Comparison of ENCODE assay signal across 8 cellular contexts in genomic region chr16:87950765-87951549, GRCh38. TPM values are rescaled to one million over a fixed set of nuclear protein-coding genes. Genes with fewer than 3 reads are reported as not detected.
DNase-seq lines count a peak whose midpoint lies in the region; ATAC-seq and TF ChIP-seq lines count a peak whose summit lies in the region.

Gene BANP (plus strand): TSS chr16:87951434. CDS start chr16:87975116, 23,682 bp downstream.

- peak within 1 kb of the TSS; percentile 88 for H3K27ac ChIP-seq in CD8-positive, alpha-beta T cell (ENCODE audit: low read depth, low read length)
- H3K27ac ChIP-seq in dorsolateral prefrontal cortex (peak within 1 kb of the TSS; percentile 89 to 100 (median 99)), liver (ENCODE audit: low read depth in 1 of 2, low read length in 2 of 2) (peak within 1 kb of the TSS; percentile 97 to 99)

- peak in 1 of 2 donors; percentile 44 for TF ChIP-seq RAD21 in liver (IDR thresholded peaks at IDR 0.05)

- peak within 1 kb of the TSS; percentile 98 for H3K4me3 ChIP-seq in CD8-positive, alpha-beta T cell (ENCODE audit: low read depth, low read length)
- peak within 1 kb of the TSS; percentile 78 to 100 (median 92) for H3K4me3 ChIP-seq in dorsolateral prefrontal cortex
- H3K4me3 ChIP-seq in liver (ENCODE audit: low read depth in 1 of 3, low read length in 3 of 3), result peak within 1 kb of the TSS; percentile 75 to 85 (median 76)

- H3K9me3 Mint-ChIP-seq in CD8-positive, alpha-beta T cell, result no peaks in the 10 kb centered on the region
- H3K9me3 Mint-ChIP-seq in activated CD4-positive, alpha-beta memory T cell treated with anti-CD3 and anti-CD28 coated beads for 36 hours, result no peaks in the 10 kb centered on the region

- TF ChIP-seq CTCF in CD8-positive, alpha-beta T cell (IDR thresholded peaks at IDR 0.05), result peak; percentile 41
- TF ChIP-seq CTCF in dorsolateral prefrontal cortex (IDR thresholded peaks at IDR 0.05 in 54 of 56, conservative IDR thresholded peaks at IDR 0.05 in 2 of 56; ENCODE audit: low read depth in 1 of 56, partially characterized antibody in 56 of 56), result peak in 44 of 56 donors; percentile 8 to 56 (median 33)
- peak; percentile 52 for TF ChIP-seq CTCF in liver (IDR thresholded peaks at IDR 0.05; ENCODE audit: low read depth, low read length, missing input control)

- H3K4me1 ChIP-seq in CD8-positive, alpha-beta T cell (ENCODE audit: insufficient read depth, low read length), result peaks cover 37% of the 10 kb centered on the region
- peaks cover 0 to 49% (median 37%) of the 10 kb centered on the region in 4 donors for H3K4me1 ChIP-seq in liver (ENCODE audit: control insufficient read depth in 4 of 4, insufficient read depth in 4 of 4, low read length in 3 of 4)

- no peaks in the 10 kb centered on the region for H3K27me3 ChIP-seq in CD8-positive, alpha-beta T cell (ENCODE audit: insufficient read depth, low read length)
- H3K27me3 ChIP-seq in dorsolateral prefrontal cortex (no peaks in the 10 kb centered on the region), liver (ENCODE audit: control insufficient read depth in 4 of 4, insufficient read depth in 4 of 4, low read length in 3 of 4) (no peaks in the 10 kb centered on the region)

- H3K36me3 Mint-ChIP-seq in CD8-positive, alpha-beta T cell, result peaks cover 29% of the 10 kb centered on the region
- peaks cover 14% of the 10 kb centered on the region for H3K36me3 Mint-ChIP-seq in activated CD4-positive, alpha-beta memory T cell treated with anti-CD3 and anti-CD28 coated beads for 36 hours

- POLR2A ChIA-PET in CD8-positive, alpha-beta T cell (lab: Charles Lee), result interaction anchor here (0.8 to 1.5 kb wide), 7 partner anchors 9 to 567 kb away, joined by 3 to 5 read pairs (median 3); partner anchors contain the start of genes FBXO31 and KLHDC4
- POLR2A ChIA-PET in activated CD4-positive, alpha-beta memory T cell treated with anti-CD3 and anti-CD28 coated beads for 36 hours (lab: Charles Lee), result interaction anchor here (0.6 to 1.8 kb wide), 11 partner anchors 10 to 906 kb away, joined by 3 to 9 read pairs (median 4); partner anchors contain the start of genes GALNS, KLHDC4, SLC7A5 and TRAPPC2L

- peaks cover 42% of the 10 kb centered on the region for H3K4me1 Mint-ChIP-seq in CD8-positive, alpha-beta T cell (ENCODE audit: low read depth)
- peaks cover 43% of the 10 kb centered on the region for H3K4me1 Mint-ChIP-seq in activated CD4-positive, alpha-beta memory T cell treated with anti-CD3 and anti-CD28 coated beads for 36 hours (ENCODE audit: low read depth)

- WGBS in liver, result under 1% methylated on average over 73 of the region's 73 CpGs

- peak; percentile 93 for ATAC-seq in CD8-positive, alpha-beta T cell
- ATAC-seq in GM19452 (IDR thresholded peaks at IDR 0.05; ENCODE audit: unreplicated experiment), result peak; percentile 87

- peak; percentile 92 to 100 (median 96) for DNase-seq in CD8-positive, alpha-beta T cell
- DNase-seq in HK-2 (ENCODE audit: unreplicated experiment), result peak; percentile 96
- peak; percentile 89 for DNase-seq in NCI-H82 treated with DMSO at 0.1 percent for 48 hours (lab: John Stamatoyannopoulos, UW; ENCODE audit: unreplicated experiment)
- DNase-seq in activated CD4-positive, alpha-beta memory T cell treated with anti-CD3 and anti-CD28 coated beads for 36 hours, result peak; percentile 98
- peak; percentile 93 to 99 (median 99) for DNase-seq in dorsolateral prefrontal cortex
- DNase-seq in stimulated activated CD4-positive, alpha-beta T cell treated with anti-CD3 and anti-CD28 coated beads, Interleukin-4, amount 100 ng/mL, for 24 hours, result peak; percentile 98

- CTCF ChIA-PET in CD8-positive, alpha-beta T cell (lab: Charles Lee), result interaction anchor here (1.0 to 1.5 kb wide), 3 partner anchors 10 to 172 kb away, joined by 3 to 4 read pairs (median 4); no protein-coding TSS in a partner anchor
- CTCF ChIA-PET in activated CD4-positive, alpha-beta memory T cell treated with anti-CD3 and anti-CD28 coated beads for 36 hours (lab: Charles Lee), result interaction anchor here (0.6 to 1.2 kb wide), 4 partner anchors 12 to 619 kb away, joined by 3 to 5 read pairs (median 4); partner anchors contain the start of gene ZC3H18

- no peaks in the 10 kb centered on the region for H3K27me3 Mint-ChIP-seq in CD8-positive, alpha-beta T cell (ENCODE audit: low read depth)
- peaks cover 2% of the 10 kb centered on the region for H3K27me3 Mint-ChIP-seq in activated CD4-positive, alpha-beta memory T cell treated with anti-CD3 and anti-CD28 coated beads for 36 hours

- intact Hi-C loops in CD8-positive, alpha-beta T cell (cut with DNase I, micrococcal nuclease), result loop anchor here (1.0 to 10.0 kb wide), 9 partner anchors 82 to 1294 kb away; partner anchors contain the start of genes ZC3H18 (in 2 of the 2), CTU2 (in 1 of the 2), KLHDC4 (in 1 of the 2) and RNF166 (in 1 of the 2)
- intact Hi-C loops in activated CD4-positive, alpha-beta memory T cell treated with anti-CD3 and anti-CD28 coated beads for 36 hours (cut with micrococcal nuclease), result loop anchor here (1.0 to 10.0 kb wide), 6 partner anchors 54 to 619 kb away; partner anchors contain the start of genes SLC7A5, ZC3H18 and ZCCHC14
- intact Hi-C loops in dorsolateral prefrontal cortex (cut with DNase I), result loop anchor here (10.0 kb wide), 2 partner anchors 434 to 584 kb away; partner anchors contain the start of gene ZNF469 (in 1 of the 2)

- H3K9ac ChIP-seq in liver (ENCODE audit: low read depth in 1 of 2, low read length in 2 of 2), result peak within 1 kb of the TSS; percentile 86 to 91

- no peaks in the 10 kb centered on the region for H3K9me3 ChIP-seq in CD8-positive, alpha-beta T cell (ENCODE audit: low read length)
- H3K9me3 ChIP-seq in liver (ENCODE audit: control insufficient read depth in 4 of 4, low read length in 3 of 4), result no peaks in the 10 kb centered on the region

- peak within 1 kb of the TSS; percentile 97 for H3K4me3 Mint-ChIP-seq in CD8-positive, alpha-beta T cell
- H3K4me3 Mint-ChIP-seq in activated CD4-positive, alpha-beta memory T cell treated with anti-CD3 and anti-CD28 coated beads for 36 hours, result peak within 1 kb of the TSS; percentile 96

- H3K36me3 ChIP-seq in CD8-positive, alpha-beta T cell (ENCODE audit: insufficient read depth, low read length), result peaks cover 11% of the 10 kb centered on the region
- no peaks in the 10 kb centered on the region for H3K36me3 ChIP-seq in liver (ENCODE audit: control insufficient read depth in 4 of 4, insufficient read depth in 3 of 4, low read depth in 1 of 4, low read length in 3 of 4)

- peak within 1 kb of the TSS; percentile 99 for H3K27ac Mint-ChIP-seq in CD8-positive, alpha-beta T cell
- peak within 1 kb of the TSS; percentile 100 for H3K27ac Mint-ChIP-seq in activated CD4-positive, alpha-beta memory T cell treated with anti-CD3 and anti-CD28 coated beads for 36 hours

TF ChIP-seq in liver, 16 proteins besides CTCF, POLR2A, EP300 and RAD21 (continues in another document):
- TF ChIP-seq GABPA (IDR thresholded peaks at IDR 0.05 in 1 of 2, conservative IDR thresholded peaks at IDR 0.05 in 1 of 2) (peak in 1 of 2 donors; percentile 76), HNF4A (conservative IDR thresholded peaks at IDR 0.05) (peak; percentile 11 to 24), MAX (IDR thresholded peaks at IDR 0.05) (peak; percentile 63), EGR1 (IDR thresholded peaks at IDR 0.05; ENCODE audit: low read depth in 2 of 2) (peak in 1 of 2 donors; percentile 30), ZBTB33 (IDR thresholded peaks at IDR 0.05) (peak; percentile 98), RXRA (IDR thresholded peaks at IDR 0.05) (peak; percentile 41 to 50), HNF4G (IDR thresholded peaks at IDR 0.05) (no peak), TAF1 (conservative IDR thresholded peaks at IDR 0.05) (peak; percentile 68), SP1 (IDR thresholded peaks at IDR 0.05) (peak; percentile 71)

RNA-seq across cellular contexts. Expression of gene BANP, which starts in this region (rescaled TPM):
- 10 to 100 TPM; 55.3 to 60.6 TPM for total RNA-seq in CD8-positive, alpha-beta T cell
- total RNA-seq in activated CD4-positive, alpha-beta memory T cell treated with anti-CD3 and anti-CD28 coated beads for 36 hours, result 10 to 100 TPM; 29.6 to 30.6 TPM
- total RNA-seq in dorsolateral prefrontal cortex (10 to 100 TPM; 17.6 to 85.0 (median 34.7) TPM), liver (10 to 100 TPM; 20.5 to 20.7 TPM)
- polyA plus RNA-seq in liver, result 1 to 10 TPM; 4.9 to 6.9 TPM

Comparison
In these comparisons a context has a peak if more than half of its experiments do, and no peak if none do; other contexts are left out.
1. Peak in every context shown above with its lines: DNase-seq, ATAC-seq, H3K4me3 ChIP-seq and H3K27ac ChIP-seq.